In the genomic region with DNA sequence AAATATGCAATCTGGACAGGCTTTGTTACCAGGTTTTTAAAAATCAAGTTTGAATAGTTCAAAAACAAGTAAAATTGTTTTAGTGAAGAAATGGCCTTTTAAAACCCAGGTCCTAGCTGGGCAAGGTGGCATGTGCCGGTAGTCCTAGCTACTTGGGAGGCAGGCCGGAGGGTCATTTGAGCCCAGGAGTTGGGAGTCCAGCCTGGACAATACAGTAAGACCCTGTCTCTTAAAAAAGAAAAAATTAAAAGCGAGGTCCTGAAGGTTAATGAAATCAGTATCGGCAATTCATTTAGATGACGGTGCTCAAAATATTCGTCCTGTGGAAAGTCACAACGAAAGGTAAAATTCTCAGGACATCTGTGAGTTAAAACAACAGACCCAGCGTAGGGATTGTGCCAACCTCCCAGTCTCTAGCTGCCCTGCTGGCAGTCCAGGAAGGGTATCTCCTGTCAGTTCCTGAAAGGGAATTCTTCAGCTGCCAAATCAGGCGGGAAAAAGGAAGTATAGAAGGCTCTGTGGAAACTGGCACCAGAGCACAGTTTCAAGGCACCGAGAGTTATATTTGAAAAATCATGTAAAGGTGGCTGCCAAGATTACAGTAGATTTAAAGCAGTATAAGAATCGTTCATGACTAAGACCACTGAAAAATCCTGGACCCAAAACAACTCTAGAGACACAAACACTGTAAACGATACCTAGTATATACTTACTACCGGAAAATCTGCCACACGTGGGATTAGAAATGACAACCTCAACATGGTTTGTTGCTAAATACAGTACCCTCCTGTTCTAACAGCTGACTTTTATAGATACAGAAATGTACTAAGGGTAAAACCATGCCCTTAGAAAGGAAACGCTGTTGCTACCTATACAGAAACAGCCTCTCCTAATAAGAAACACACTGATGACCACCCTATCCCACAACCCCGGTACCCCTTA, we compare ENCODE assay signal across 8 cellular contexts. TPM values are rescaled to one million over a fixed set of nuclear protein-coding genes. Genes with fewer than 3 reads are reported as not detected.
DNase-seq lines count a peak whose midpoint lies in the region; ATAC-seq and TF ChIP-seq lines count a peak whose summit lies in the region.

No MANE protein-coding gene starts in this region.

- no peak for DNase-seq in activated T-cell treated with anti-CD3 and anti-CD28 coated beads, Interleukin-2, amount 50 U/mL, for 4 hours
- DNase-seq in activated T-cell treated with anti-CD3 and anti-CD28 coated beads for 4 hours: no peak
- peak; percentile 24 for DNase-seq in NCI-H526 treated with DMSO at 0.1 percent for 48 hours (lab: John Stamatoyannopoulos, UW)
- no peak for DNase-seq in chondrocyte (ENCODE audit: low spot score)

- H3K4me3 Mint-ChIP-seq in activated T-cell treated with anti-CD3 and anti-CD28 coated beads, Interleukin-2, amount 50 U/mL, for 4 hours: peak overlapping the region; percentile 87
- H3K4me3 Mint-ChIP-seq in chondrocyte (ENCODE audit: unreplicated experiment): peak overlapping the region; percentile 76

- peak; percentile 4 to 5 for ATAC-seq in activated T-cell treated with anti-CD3 and anti-CD28 coated beads, Interleukin-2, amount 50 U/mL, for 4 hours
- ATAC-seq in HG03520 (IDR thresholded peaks at IDR 0.05; ENCODE audit: unreplicated experiment): no peak
- ATAC-seq in GM21526 (IDR thresholded peaks at IDR 0.05; ENCODE audit: low FRiP score, unreplicated experiment): no peak
- ATAC-seq in GM21381 (IDR thresholded peaks at IDR 0.05; ENCODE audit: unreplicated experiment): no peak

- H3K27me3 ChIP-seq in mononuclear cell (ENCODE audit: insufficient read depth, low read length): no peaks in the 10 kb centered on the region

- peaks cover 2% of the 10 kb centered on the region for H3K27me3 Mint-ChIP-seq in activated T-cell treated with anti-CD3 and anti-CD28 coated beads, Interleukin-2, amount 50 U/mL, for 4 hours (ENCODE audit: low read depth)
- H3K27me3 Mint-ChIP-seq in chondrocyte (ENCODE audit: low read depth): no peaks in the 10 kb centered on the region

- peak overlapping the region; percentile 71 for H3K27ac Mint-ChIP-seq in chondrocyte (ENCODE audit: unreplicated experiment)

- H3K4me1 ChIP-seq in mononuclear cell (ENCODE audit: insufficient read depth, low read length): peaks cover 24% of the 10 kb centered on the region

- H3K9me3 ChIP-seq in mononuclear cell (ENCODE audit: low read depth, low read length): no peaks in the 10 kb centered on the region

- H3K4me1 Mint-ChIP-seq in activated T-cell treated with anti-CD3 and anti-CD28 coated beads, Interleukin-2, amount 50 U/mL, for 4 hours (ENCODE audit: low read depth): peaks cover 22% of the 10 kb centered on the region
- peaks cover 35% of the 10 kb centered on the region for H3K4me1 Mint-ChIP-seq in chondrocyte (ENCODE audit: low read depth)

- H3K36me3 Mint-ChIP-seq in activated T-cell treated with anti-CD3 and anti-CD28 coated beads, Interleukin-2, amount 50 U/mL, for 4 hours (ENCODE audit: insufficient read depth): no peaks in the 10 kb centered on the region
- no peaks in the 10 kb centered on the region for H3K36me3 Mint-ChIP-seq in chondrocyte (ENCODE audit: low read depth)

- no peaks in the 10 kb centered on the region for H3K9me3 Mint-ChIP-seq in activated T-cell treated with anti-CD3 and anti-CD28 coated beads, Interleukin-2, amount 50 U/mL, for 4 hours
- H3K9me3 Mint-ChIP-seq in chondrocyte (ENCODE audit: low read depth): no peaks in the 10 kb centered on the region

- TF ChIP-seq CTCF in chondrocyte (IDR thresholded peaks at IDR 0.05): no peak

- peak overlapping the region; percentile 40 for H3K4me3 ChIP-seq in mononuclear cell (ENCODE audit: low read length)

RNA-seq across cellular contexts. Expression of gene ABHD17C, which starts 1.2 kb away (rescaled TPM):
- total RNA-seq in activated T-cell treated with anti-CD3 and anti-CD28 coated beads, Interleukin-2, amount 50 U/mL, for 4 hours: 1 to 10 TPM; 5.3 to 7.2 (median 5.8) TPM
- total RNA-seq in chondrocyte: 6.6 to 8.9 TPM (median 8.0 TPM) in 3 replicates
- 0.84 TPM for total RNA-seq in mononuclear cell

Comparison
In these comparisons a context has a peak if more than half of its experiments do, and no peak if none do; other contexts are left out.
1. ATAC-seq: peak in activated T-cell treated with anti-CD3 and anti-CD28 coated beads, Interleukin-2, amount 50 U/mL, for 4 hours (2 of 2); none in HG03520 (single experiment), GM21526 (single experiment) and GM21381 (single experiment).